In genomic region chr1:43488165-43488564, GRCh38 we compare ENCODE assay signal across 11 cellular contexts.
"Had no signal": no experiment of that assay in that cellular context is flagged by ENCODE, and none has a peak within 500 bp of the region (broad histone marks: within the 10 kb centered on the region; RNA-seq: fewer than 3 reads in every experiment).

No MANE protein-coding gene starts in this region.

- H3K27ac ChIP-seq: GM23248 had no signal

- FAIRE-seq: H1, H54 had no signal

- H3K36me3 ChIP-seq: HAP-1 had no signal

- H3K4me1 ChIP-seq: HAP-1 had no signal

- H3K4me3 ChIP-seq: GM23248, GM23338, HAP-1 had no signal

- H3K4me2 ChIP-seq: GM23338 had no signal

- ATAC-seq: GM23338, HCT116 had no signal

- H3K9me3 ChIP-seq: HAP-1 had no signal

- H3K9ac ChIP-seq: GM23248 had no signal

- H2AFZ ChIP-seq: GM23248, GM23338 had no signal

- DNase-seq: GM23248, GOT3, H7, H9, HCEC 1CT, HFFc6 had no signal
